19 cellular contexts compared by ENCODE assay signal in genomic region chr3:32842987-32843386, GRCh38. TPM values are rescaled to one million over a fixed set of nuclear protein-coding genes. Genes with fewer than 3 reads are reported as not detected.
DNase-seq lines count a peak whose midpoint lies in the region; ATAC-seq, FAIRE-seq and TF ChIP-seq lines count a peak whose summit lies in the region.
"Had no signal": no experiment of that assay in that cellular context is flagged by ENCODE, and none has a peak within 500 bp of the region (broad histone marks: within the 10 kb centered on the region; RNA-seq: fewer than 3 reads in every experiment).

No MANE protein-coding gene starts in this region.

- H3K27ac ChIP-seq in MM.1S (ENCODE audit: low read length), result no peak overlapping the region
- no peak overlapping the region for H3K27ac ChIP-seq in astrocyte (ENCODE audit: low read depth, low read length)
- H3K27ac ChIP-seq: skin epidermis had no signal

- no peaks in the 10 kb centered on the region for H3K27me3 Mint-ChIP-seq in astrocyte (ENCODE audit: low read depth, unreplicated experiment)
- no peaks in the 10 kb centered on the region for H3K27me3 Mint-ChIP-seq in neural crest cell (ENCODE audit: low read depth)
- H3K27me3 Mint-ChIP-seq in activated T-cell treated with anti-CD3 and anti-CD28 coated beads, Interleukin-2, amount 50 U/mL, for 72 hours (ENCODE audit: low read depth), result no peaks in the 10 kb centered on the region

- H3K27me3 ChIP-seq in MM.1S (replicated peaks; ENCODE audit: insufficient read depth, low read length), result no peaks in the 10 kb centered on the region
- H3K27me3 ChIP-seq in astrocyte (ENCODE audit: insufficient read depth, low read length), result no peaks in the 10 kb centered on the region

- H3K4me1 Mint-ChIP-seq in astrocyte (ENCODE audit: low read depth, unreplicated experiment) (peaks cover 54% of the 10 kb centered on the region), neural crest cell (peaks cover 85% of the 10 kb centered on the region)
- H3K4me1 Mint-ChIP-seq in activated T-cell treated with anti-CD3 and anti-CD28 coated beads, Interleukin-2, amount 50 U/mL, for 72 hours (ENCODE audit: low read depth), result peaks cover 13% of the 10 kb centered on the region

- H3K79me2 ChIP-seq in MM.1S (ENCODE audit: low read length) (no peaks in the 10 kb centered on the region), astrocyte (ENCODE audit: insufficient read depth, low read length) (no peaks in the 10 kb centered on the region)

- no peaks in the 10 kb centered on the region; the same call in 1 of the 2 replicates for H3F3A ChIP-seq in MM.1S (ENCODE audit: insufficient read depth, low read length)

- no peaks in the 10 kb centered on the region for H3K36me3 Mint-ChIP-seq in astrocyte (ENCODE audit: low read depth, unreplicated experiment)
- peaks cover 2% of the 10 kb centered on the region for H3K36me3 Mint-ChIP-seq in neural crest cell (ENCODE audit: low read depth)
- H3K36me3 Mint-ChIP-seq in activated T-cell treated with anti-CD3 and anti-CD28 coated beads, Interleukin-2, amount 50 U/mL, for 72 hours (ENCODE audit: insufficient read depth in 2 of 2), result no peaks in the 10 kb centered on the region
- H3K36me3 Mint-ChIP-seq: mesothelial cell of epicardium; stimulated activated naive B cell treated with anti-CD40 and anti-IgM and Interleukin-4, amounts not matched to agents 10 μg/mL and 1 μg/mL and 100 μg/mL, for 72 hours had no signal

- POLR2A ChIA-PET in GM10248 (lab: Yijun Ruan, JAX), result no interaction called here

- ATAC-seq in HG03139 (IDR thresholded peaks at IDR 0.05; ENCODE audit: unreplicated experiment), result no peak
- ATAC-seq in activated T-cell treated with anti-CD3 and anti-CD28 coated beads, Interleukin-2, amount 50 U/mL, for 72 hours (replicated peaks in 1 of 2), result no peak
- ATAC-seq: T-helper 17 cell had no signal

- peak; percentile 5 for FAIRE-seq in GM18507 (lab: Jason Lieb, UNC)
- FAIRE-seq in astrocyte (lab: Jason Lieb, UNC), result no peak
- FAIRE-seq: frontal cortex, kidney had no signal

- TF ChIP-seq CTCF in MM.1S (IDR thresholded peaks at IDR 0.05; ENCODE audit: low read length) (no peak), astrocyte (IDR thresholded peaks at IDR 0.05; ENCODE audit: insufficient read depth, low read depth, low read length) (no peak), neural crest cell (conservative IDR thresholded peaks at IDR 0.05) (no peak), GM10248 (IDR thresholded peaks at IDR 0.05; ENCODE audit: control extremely low read depth, extremely low read depth, low read depth, missing control alignments) (no peak)

- H3K36me3 ChIP-seq in MM.1S (replicated peaks; ENCODE audit: insufficient read depth, low read length) (no peaks in the 10 kb centered on the region), astrocyte (ENCODE audit: insufficient read depth, low read length) (no peaks in the 10 kb centered on the region)

- H4K20me1 ChIP-seq in MM.1S (ENCODE audit: insufficient read depth, low read length) (no peaks in the 10 kb centered on the region), astrocyte (ENCODE audit: insufficient read depth, low read length) (no peaks in the 10 kb centered on the region)

- H3K4me2 ChIP-seq in MM.1S (ENCODE audit: low read depth, low read length) (peak overlapping the region; percentile 38; the same call in 1 of the 2 replicates), astrocyte (ENCODE audit: low read length) (no peak overlapping the region)

- no peak overlapping the region for H3K4me3 ChIP-seq in MM.1S (ENCODE audit: low read length)
- no peak overlapping the region for H3K4me3 ChIP-seq in astrocyte (ENCODE audit: insufficient read depth, low read depth, low read length)
- H3K4me3 ChIP-seq: skin epidermis had no signal

- H3K4me1 ChIP-seq in MM.1S (ENCODE audit: low read length) (peaks cover 16% of the 10 kb centered on the region), astrocyte (ENCODE audit: insufficient read depth, low read length) (no peaks in the 10 kb centered on the region)

- H3K9me2 ChIP-seq in MM.1S (replicated peaks; ENCODE audit: insufficient read depth, low read length), result no peaks in the 10 kb centered on the region

- H3K9me3 ChIP-seq in MM.1S (replicated peaks; ENCODE audit: insufficient read depth, low read length) (no peaks in the 10 kb centered on the region), astrocyte (ENCODE audit: insufficient read depth, low read depth, low read length) (no peaks in the 10 kb centered on the region)

- H2AFZ ChIP-seq in MM.1S (ENCODE audit: low read length), result 0 out of 2 replicates have a peak overlapping the region, but pooled peaks have one; percentile 5
- H2AFZ ChIP-seq in astrocyte (ENCODE audit: low read depth, low read length), result no peak overlapping the region

- H3K27ac Mint-ChIP-seq in astrocyte (ENCODE audit: unreplicated experiment) (peak overlapping the region; percentile 18), neural crest cell (ENCODE audit: unreplicated experiment) (peak overlapping the region; percentile 35)
- H3K27ac Mint-ChIP-seq in activated T-cell treated with anti-CD3 and anti-CD28 coated beads, Interleukin-2, amount 50 U/mL, for 72 hours, result no peak overlapping the region
- H3K27ac Mint-ChIP-seq: mesothelial cell of epicardium; stimulated activated naive B cell treated with anti-CD40 and anti-IgM and Interleukin-4, amounts not matched to agents 10 μg/mL and 1 μg/mL and 100 μg/mL, for 72 hours; T-helper 17 cell had no signal

- CTCF ChIA-PET in GM10248 (lab: Yijun Ruan, JAX), result interaction anchor here (1.4 to 2.1 kb wide), 2 partner anchors 12 to 13 kb away, joined by 4 read pairs; no protein-coding TSS in a partner anchor

- H3K9ac ChIP-seq in MM.1S (ENCODE audit: low read length), result no peak overlapping the region
- no peak overlapping the region for H3K9ac ChIP-seq in astrocyte (ENCODE audit: low read length)

- H3K4me3 Mint-ChIP-seq in astrocyte (ENCODE audit: unreplicated experiment) (no peak overlapping the region), neural crest cell (peak overlapping the region; percentile 1)
- no peak overlapping the region for H3K4me3 Mint-ChIP-seq in activated T-cell treated with anti-CD3 and anti-CD28 coated beads, Interleukin-2, amount 50 U/mL, for 72 hours
- H3K4me3 Mint-ChIP-seq: mesothelial cell of epicardium; stimulated activated naive B cell treated with anti-CD40 and anti-IgM and Interleukin-4, amounts not matched to agents 10 μg/mL and 1 μg/mL and 100 μg/mL, for 72 hours; T-helper 17 cell had no signal

- H3K9me3 Mint-ChIP-seq in astrocyte (ENCODE audit: unreplicated experiment), result no peaks in the 10 kb centered on the region
- no peaks in the 10 kb centered on the region for H3K9me3 Mint-ChIP-seq in neural crest cell
- H3K9me3 Mint-ChIP-seq in activated T-cell treated with anti-CD3 and anti-CD28 coated beads, Interleukin-2, amount 50 U/mL, for 72 hours, result no peaks in the 10 kb centered on the region
- H3K9me3 Mint-ChIP-seq: stimulated activated naive B cell treated with anti-CD40 and anti-IgM and Interleukin-4, amounts not matched to agents 10 μg/mL and 1 μg/mL and 100 μg/mL, for 72 hours had no signal

- no peak for DNase-seq in GM18507 (ENCODE audit: extremely low spot score, insufficient read length, low read depth)
- no peak for DNase-seq in MM.1S
- DNase-seq in astrocyte (ENCODE audit: low read depth), result no peak
- DNase-seq in neural crest cell (ENCODE audit: low read depth, low spot score), result no peak
- DNase-seq in activated T-cell treated with anti-CD3 and anti-CD28 coated beads, Interleukin-2, amount 50 U/mL, for 72 hours, result no peak
- no peak for DNase-seq in GM10248 (ENCODE audit: extremely low spot score)
- DNase-seq: activated T-cell treated with anti-CD3 and anti-CD28 coated beads for 4 hours; C1 segment of cervical spinal cord; kidney; NCI-H2081 treated with DMSO at 0.1 percent for 48 hours; NCI-H526 treated with DMSO at 0.1 percent for 48 hours; stimulated activated naive B cell treated with anti-CD40 and anti-IgM and Interleukin-4, amounts not matched to agents 10 μg/mL and 1 μg/mL and 100 μg/mL, for 72 hours; T-helper 17 cell had no signal

RNA-seq across cellular contexts. Expression of gene TRIM71, which starts 25.2 kb away (rescaled TPM):
- total RNA-seq in astrocyte (10.9 and 17.2 TPM in 2 replicates), neural crest cell (92.4 and 95.2 TPM in 2 replicates)
- under 1 TPM; 0.02 to 0.07 TPM for total RNA-seq in activated T-cell treated with anti-CD3 and anti-CD28 coated beads, Interleukin-2, amount 50 U/mL, for 72 hours
- total RNA-seq: M059J, osteoblast had no signal

Comparison
In these comparisons a context has a peak if more than half of its experiments do, and no peak if none do; other contexts are left out.
1. RNA of gene TRIM71, which starts 25.2 kb away (total RNA-seq): 92.4 to 95.2 TPM in neural crest cell and 10.9 to 17.2 TPM in astrocyte; 0.02 to 0.07 TPM in activated T-cell treated with anti-CD3 and anti-CD28 coated beads, Interleukin-2, amount 50 U/mL, for 72 hours; every median in the first group is over 10 times any median in the second.